29 cellular contexts compared by ENCODE assay signal in the genomic region with DNA sequence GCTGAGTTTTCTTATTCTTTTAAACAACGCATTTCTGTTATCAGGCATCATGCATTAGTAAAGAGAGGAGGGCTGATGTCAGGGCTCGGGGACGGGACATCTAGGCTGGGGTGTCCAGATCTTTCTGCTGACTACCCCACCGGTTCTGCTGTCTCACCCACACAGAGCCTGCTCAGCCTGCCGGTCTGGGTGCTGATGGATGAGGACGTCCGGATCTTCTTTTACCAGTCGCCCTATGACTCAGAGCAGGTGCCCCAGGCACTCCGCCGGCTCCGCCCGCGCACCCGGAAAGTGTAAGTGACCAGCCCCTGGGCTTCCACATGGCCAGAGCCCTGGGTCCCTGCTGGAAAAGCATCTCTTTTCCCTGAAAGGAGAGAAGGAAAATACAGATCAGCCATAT. TPM values are rescaled to one million over a fixed set of nuclear protein-coding genes. Genes with fewer than 3 reads are reported as not detected.
DNase-seq lines count a peak whose midpoint lies in the region; ATAC-seq, FAIRE-seq and TF ChIP-seq lines count a peak whose summit lies in the region.
"Had no signal": no experiment of that assay in that cellular context is flagged by ENCODE, and none has a peak within 500 bp of the region (broad histone marks: within the 10 kb centered on the region; RNA-seq: fewer than 3 reads in every experiment).

No MANE protein-coding gene starts in this region.

- no peaks in the 10 kb centered on the region for H4K20me1 ChIP-seq in H9 (ENCODE audit: control insufficient read depth, insufficient read depth, insufficient read length)

- no peak for TF ChIP-seq CTCF in A549 (IDR thresholded peaks at IDR 0.05)
- no peak for TF ChIP-seq CTCF in H9 (conservative IDR thresholded peaks at IDR 0.05)
- TF ChIP-seq CTCF in kidney (IDR thresholded peaks at IDR 0.05; ENCODE audit: borderline replicate concordance, extremely low read depth, insufficient read depth): no peak
- TF ChIP-seq CTCF in esophagus muscularis mucosa (IDR thresholded peaks at IDR 0.05): no peak

- no peak overlapping the region for H4K91ac ChIP-seq in H9 (ENCODE audit: insufficient read length, low read depth, low read length)

- H3K18ac ChIP-seq in H9 (ENCODE audit: insufficient read length, low read depth, low read length): no peak overlapping the region

- TF ChIP-seq RAD21 in A549 (conservative IDR thresholded peaks at IDR 0.05 in 1 of 2, IDR thresholded peaks at IDR 0.05 in 1 of 2): no peak

- TF ChIP-seq EP300 in A549 (IDR thresholded peaks at IDR 0.05) (no peak), esophagus muscularis mucosa (IDR thresholded peaks at IDR 0.05) (no peak)

- H2BK20ac ChIP-seq in H9 (ENCODE audit: low read depth, low read length, poor library complexity, severe bottlenecking): no peak overlapping the region

- H3K27ac Mint-ChIP-seq in H9 (peak overlapping the region in 1 of 3 experiments; percentile 43; a peak in 1 of 7 replicates), T-helper 17 cell (no peak overlapping the region)
- peak overlapping the region; percentile 92 for H3K27ac Mint-ChIP-seq in activated T-helper 17 cell treated with anti-CD3 and anti-CD28 coated beads, Interleukin-2, amount 50 U/mL, for 72 hours
- H3K27ac Mint-ChIP-seq: activated CD4-positive, alpha-beta T cell treated with anti-CD3 and anti-CD28 coated beads for 36 hours; activated naive CD8-positive, alpha-beta T cell treated with anti-CD3 and anti-CD28 coated beads for 36 hours; nephron progenitor cell had no signal

- no peak overlapping the region for H3K4me3 ChIP-seq in A549
- no peak overlapping the region for H3K4me3 ChIP-seq in kidney (ENCODE audit: low read length in 2 of 2)
- no peak overlapping the region for H3K4me3 ChIP-seq in esophagus muscularis mucosa
- H3K4me3 ChIP-seq: left ventricle myocardium inferior, sigmoid colon, vagina had no signal

- no peak overlapping the region for H2BK5ac ChIP-seq in H9 (ENCODE audit: insufficient read length, low read length)

- no peak overlapping the region for H4K5ac ChIP-seq in H9 (ENCODE audit: insufficient read length, low read depth, low read length)

- no peak overlapping the region for H3T11ph ChIP-seq in H9 (ENCODE audit: low read length)

- no peak overlapping the region for H4K8ac ChIP-seq in H9 (replicated peaks; ENCODE audit: insufficient read length, low read depth, low read length)

- no peaks in the 10 kb centered on the region for H3K79me1 ChIP-seq in H9 (ENCODE audit: insufficient read depth, low read depth, low read length, poor library complexity, severe bottlenecking)

- CTCF ChIA-PET in A549 (lab: Yijun Ruan, JAX): interaction anchor here (1.5 to 4.9 kb wide), 2 partner anchors 14 kb away, joined by 3 to 30 read pairs; no protein-coding TSS in a partner anchor

- no peaks in the 10 kb centered on the region for H3K36me3 ChIP-seq in kidney (ENCODE audit: control insufficient read depth in 1 of 2, insufficient read depth in 2 of 2, low read length in 2 of 2)
- no peaks in the 10 kb centered on the region for H3K36me3 ChIP-seq in esophagus muscularis mucosa
- H3K36me3 ChIP-seq: left ventricle myocardium inferior, sigmoid colon, vagina had no signal

- DNase-seq in A549 (ENCODE audit: low read depth in 1 of 2, low spot score in 1 of 2) (peak; percentile 19 to 20), H9 (no peak), kidney (peak; percentile 59), activated gamma-delta T cell (lab: John Stamatoyannopoulos, UW) (no peak), esophagus muscularis mucosa (ENCODE audit: extremely low spot score) (no peak), T-helper 17 cell (no peak)
- no peak for DNase-seq in activated effector memory CD4-positive, alpha-beta T cell treated with Interleukin-2 at 50 U/mL for 16 hours
- DNase-seq: activated CD4-positive, alpha-beta T cell treated with anti-CD3 and anti-CD28 coated beads for 36 hours; activated naive CD8-positive, alpha-beta T cell treated with anti-CD3 and anti-CD28 coated beads for 36 hours; C1 segment of cervical spinal cord; effector memory CD4-positive, alpha-beta T cell; H7; head of caudate nucleus; KG1; left ventricle myocardium inferior; NCI-H146; NCI-H2171; NCI-H524 treated with DMSO at 0.1 percent for 48 hours; nephron progenitor cell; sigmoid colon had no signal

- no peak overlapping the region for H2BK12ac ChIP-seq in H9 (ENCODE audit: insufficient read length, low read depth, low read length)

- WGBS in A549 (ENCODE audit: missing lambda C conversion rate): 46% methylated on average over 8 of the region's 14 CpGs
- no CpG with 5 or more reads among the region's 14 CpGs for WGBS in H9 (ENCODE audit: extremely low coverage, insufficient read length, low lambda C conversion rate)
- WGBS in esophagus muscularis mucosa: 92% methylated on average over 14 of the region's 14 CpGs

- intact Hi-C loops in kidney (cut with DNase I): no loop called here
- intact Hi-C loops in esophagus muscularis mucosa (cut with DNase I): no loop called here

- H3K4me3 Mint-ChIP-seq in H9: no peak overlapping the region
- H3K4me3 Mint-ChIP-seq in activated T-helper 17 cell treated with anti-CD3 and anti-CD28 coated beads, Interleukin-2, amount 50 U/mL, for 72 hours: peak overlapping the region; percentile 11
- no peak overlapping the region for H3K4me3 Mint-ChIP-seq in T-helper 17 cell
- H3K4me3 Mint-ChIP-seq: activated CD4-positive, alpha-beta T cell treated with anti-CD3 and anti-CD28 coated beads for 36 hours; activated naive CD8-positive, alpha-beta T cell treated with anti-CD3 and anti-CD28 coated beads for 36 hours; nephron progenitor cell had no signal

- no peak overlapping the region for H2BK120ac ChIP-seq in H9 (ENCODE audit: low read depth, low read length, poor library complexity, severe bottlenecking)

- H3K4me1 Mint-ChIP-seq in H9: peaks cover 5 to 8% of the 10 kb centered on the region in 2 experiments; a peak in 3 of 4 replicates
- peaks cover 42% of the 10 kb centered on the region for H3K4me1 Mint-ChIP-seq in activated T-helper 17 cell treated with anti-CD3 and anti-CD28 coated beads, Interleukin-2, amount 50 U/mL, for 72 hours
- peaks cover 25% of the 10 kb centered on the region for H3K4me1 Mint-ChIP-seq in T-helper 17 cell
- H3K4me1 Mint-ChIP-seq: nephron progenitor cell had no signal

- POLR2A ChIA-PET in A549 (lab: Yijun Ruan, JAX): no interaction called here

- H3K9me3 Mint-ChIP-seq in H9: peaks cover 8 to 12% of the 10 kb centered on the region in 2 experiments; a peak in 3 of 5 replicates
- H3K9me3 Mint-ChIP-seq in activated T-helper 17 cell treated with anti-CD3 and anti-CD28 coated beads, Interleukin-2, amount 50 U/mL, for 72 hours: no peaks in the 10 kb centered on the region
- H3K9me3 Mint-ChIP-seq: activated naive CD8-positive, alpha-beta T cell treated with anti-CD3 and anti-CD28 coated beads for 36 hours; nephron progenitor cell had no signal

- H3K23me2 ChIP-seq in H9 (ENCODE audit: insufficient read length, low read depth, low read length, poor library complexity, severe bottlenecking): no peaks in the 10 kb centered on the region

- H3K27me3 ChIP-seq in H9 (ENCODE audit: insufficient read depth, low read length): no peaks in the 10 kb centered on the region; the same call in 1 of the 2 replicates
- H3K27me3 ChIP-seq in esophagus muscularis mucosa: peaks cover 0 to 55% (median 2%) of the 10 kb centered on the region in 4 donors
- H3K27me3 ChIP-seq: vagina had no signal

- H2AK5ac ChIP-seq in H9 (ENCODE audit: insufficient read length, low read length): no peak overlapping the region

- no peak for TF ChIP-seq POLR2A in A549 (IDR thresholded peaks at IDR 0.05; ENCODE audit: low read length)
- TF ChIP-seq POLR2A in esophagus muscularis mucosa (IDR thresholded peaks at IDR 0.05; ENCODE audit: low read depth): no peak

- H3K36me3 Mint-ChIP-seq in H9 (ENCODE audit: insufficient read depth in 1 of 3, low read depth in 3 of 3): no peaks in the 10 kb centered on the region
- H3K36me3 Mint-ChIP-seq in activated T-helper 17 cell treated with anti-CD3 and anti-CD28 coated beads, Interleukin-2, amount 50 U/mL, for 72 hours (ENCODE audit: low read depth): peaks cover 46% of the 10 kb centered on the region
- peaks cover 17% of the 10 kb centered on the region for H3K36me3 Mint-ChIP-seq in T-helper 17 cell (ENCODE audit: low read depth)
- H3K36me3 Mint-ChIP-seq: activated naive CD8-positive, alpha-beta T cell treated with anti-CD3 and anti-CD28 coated beads for 36 hours had no signal

- peak overlapping the region; percentile 47; the same call in 1 of the 2 replicates for H3K14ac ChIP-seq in H9 (ENCODE audit: insufficient read depth, low read length)

- ATAC-seq in A549 (no peak), T-helper 17 cell (no peak)
- no peak for ATAC-seq in activated T-helper 17 cell treated with anti-CD3 and anti-CD28 coated beads, Interleukin-2, amount 50 U/mL, for 72 hours (replicated peaks)
- ATAC-seq: activated CD4-positive, alpha-beta T cell treated with anti-CD3 and anti-CD28 coated beads for 36 hours; Right ventricle myocardium inferior had no signal

- H3K4me2 ChIP-seq in A549 (peak overlapping the region; percentile 21; the same call in 1 of the 3 replicates), H9 (ENCODE audit: insufficient read depth, insufficient read length, low read length) (no peak overlapping the region)

- no peak overlapping the region for H3K56ac ChIP-seq in H9 (ENCODE audit: insufficient read length, low read depth, low read length)

- H3K4me1 ChIP-seq in A549: peaks cover 4% of the 10 kb centered on the region; the same call in 1 of the 3 replicates
- no peaks in the 10 kb centered on the region for H3K4me1 ChIP-seq in H9 (ENCODE audit: insufficient read depth, low read length)
- peaks cover 4 to 8% of the 10 kb centered on the region in 2 donors for H3K4me1 ChIP-seq in kidney (ENCODE audit: control insufficient read depth in 1 of 2, insufficient read depth in 1 of 2, low read depth in 1 of 2, low read length in 2 of 2)
- peaks cover 0 to 13% (median 8%) of the 10 kb centered on the region in 4 donors for H3K4me1 ChIP-seq in esophagus muscularis mucosa

- H2AFZ ChIP-seq in H9 (ENCODE audit: low read length): no peak overlapping the region

- H3K4ac ChIP-seq in H9 (ENCODE audit: low read depth, low read length): no peak overlapping the region

- H3K9me3 ChIP-seq in A549 (no peaks in the 10 kb centered on the region), H9 (ENCODE audit: control insufficient read depth, low read depth, low read length) (no peaks in the 10 kb centered on the region), kidney (ENCODE audit: control insufficient read depth in 1 of 2, low read length in 2 of 2) (no peaks in the 10 kb centered on the region), esophagus muscularis mucosa (no peaks in the 10 kb centered on the region), T-helper 17 cell (ENCODE audit: control insufficient read depth, low read length, poor library complexity, severe bottlenecking) (no peaks in the 10 kb centered on the region)
- H3K9me3 ChIP-seq: left ventricle myocardium inferior, sigmoid colon, vagina had no signal

- no peaks in the 10 kb centered on the region for H3K79me2 ChIP-seq in H9 (ENCODE audit: insufficient read depth, low read length)

- no peak overlapping the region for H2BK15ac ChIP-seq in H9 (ENCODE audit: low read depth, low read length)

- H3K23ac ChIP-seq in H9 (ENCODE audit: insufficient read length, low read depth, low read length): no peak overlapping the region

- H3K27ac ChIP-seq in A549: no peak overlapping the region
- no peak overlapping the region for H3K27ac ChIP-seq in H9 (ENCODE audit: insufficient read length, low read depth, low read length)
- no peak overlapping the region for H3K27ac ChIP-seq in kidney (ENCODE audit: low read depth in 2 of 2, low read length in 2 of 2)
- H3K27ac ChIP-seq in esophagus muscularis mucosa (replicated peaks in 1 of 4): no peak overlapping the region
- H3K27ac ChIP-seq: left ventricle myocardium inferior, sigmoid colon, vagina had no signal

- FAIRE-seq in A549 (lab: Jason Lieb, UNC) (no peak), kidney (lab: Jason Lieb, UNC) (no peak)
- FAIRE-seq: D721Med, G401.6, GM18507 had no signal

- H3K27me3 Mint-ChIP-seq in H9 (ENCODE audit: low read depth) (peaks cover 50% of the 10 kb centered on the region), T-helper 17 cell (no peaks in the 10 kb centered on the region)
- H3K27me3 Mint-ChIP-seq in activated T-helper 17 cell treated with anti-CD3 and anti-CD28 coated beads, Interleukin-2, amount 50 U/mL, for 72 hours: no peaks in the 10 kb centered on the region
- H3K27me3 Mint-ChIP-seq: activated CD4-positive, alpha-beta T cell treated with anti-CD3 and anti-CD28 coated beads for 36 hours had no signal

- H3K9ac ChIP-seq in H9 (ENCODE audit: extremely low read depth, insufficient read length, low read length) (no peak overlapping the region), kidney (ENCODE audit: low read length in 2 of 2) (no peak overlapping the region)

RNA-seq across cellular contexts. Expression of gene NCF4, which starts 9.4 kb away (rescaled TPM):
- not detected in 2 replicates for polyA plus RNA-seq in A549 (2011; rRNA removed)
- 0.03 TPM in 1 of 2 replicates, not detected in the other for polyA plus RNA-seq in A549 (2012; cell fraction: cytosol; rRNA removed)
- not detected in 2 replicates for polyA plus RNA-seq in A549 (2012; cell fraction: nucleus; rRNA removed)
- polyA plus RNA-seq in A549 (2017; fragmentation: RNase III; extraction: RNeasy Plus Mini Kit Qiagen cat#74134 plus additional on column Dnase treatment): not detected in 3 replicates
- not detected in 2 replicates for polyA minus RNA-seq in A549 (2011; rRNA and poly(A)+ RNA removed)
- total RNA-seq in H9 (2021): not detected in 2 replicates
- 10 to 100 TPM; 40.6 to 60.1 TPM for total RNA-seq in activated T-helper 17 cell treated with anti-CD3 and anti-CD28 coated beads, Interleukin-2, amount 50 U/mL, for 72 hours
- 19.4 TPM for total RNA-seq in kidney
- polyA plus RNA-seq in kidney (ENCODE audit: insufficient read depth, low read depth, low replicate concordance): 4.7 TPM
- 10 to 100 TPM in 3 of 4 donors, 1 to 10 TPM in 1; 8.4 to 26.0 (median 14.2) TPM for total RNA-seq in esophagus muscularis mucosa
- 10 to 100 TPM; 31.7 to 37.1 TPM for total RNA-seq in T-helper 17 cell
- total RNA-seq: chondrocyte, fibroblast of lung, H7 had no signal
- polyA plus RNA-seq: fibroblast of lung had no signal

RNA-seq across cellular contexts. Expression of gene CSF2RB, which starts 43.2 kb away (rescaled TPM):
- not detected in 2 replicates for polyA plus RNA-seq in A549 (2011; rRNA removed)
- polyA plus RNA-seq in A549 (2012; cell fraction: cytosol; rRNA removed): not detected in 2 replicates
- polyA plus RNA-seq in A549 (2012; cell fraction: nucleus; rRNA removed): not detected in 2 replicates
- polyA plus RNA-seq in A549 (2017; fragmentation: RNase III; extraction: RNeasy Plus Mini Kit Qiagen cat#74134 plus additional on column Dnase treatment): not detected in 3 replicates
- not detected in 2 replicates for polyA minus RNA-seq in A549 (2011; rRNA and poly(A)+ RNA removed)
- not detected in 2 replicates for total RNA-seq in H9 (2021)
- total RNA-seq in activated T-helper 17 cell treated with anti-CD3 and anti-CD28 coated beads, Interleukin-2, amount 50 U/mL, for 72 hours: 1 to 10 TPM; 4.2 to 4.8 TPM
- total RNA-seq in kidney: 11.4 TPM
- polyA plus RNA-seq in kidney (ENCODE audit: insufficient read depth, low read depth, low replicate concordance): 1.0 TPM
- 10 to 100 TPM in 1 of 4 donors, 1 to 10 TPM in 3; 4.6 to 19.4 (median 6.2) TPM for total RNA-seq in esophagus muscularis mucosa
- 1 to 10 TPM; 5.1 to 8.0 TPM for total RNA-seq in T-helper 17 cell
- total RNA-seq: fibroblast of lung, H7 had no signal
- polyA plus RNA-seq: fibroblast of lung had no signal

RNA-seq across cellular contexts. Expression of gene PVALB, which starts 53.4 kb away (rescaled TPM):
- polyA plus RNA-seq in A549 (2011; rRNA removed) (not detected in 2 replicates), A549 (2017; fragmentation: RNase III; extraction: RNeasy Plus Mini Kit Qiagen cat#74134 plus additional on column Dnase treatment) (not detected in 3 replicates), kidney (ENCODE audit: insufficient read depth, low read depth, low replicate concordance) (400 TPM)
- not detected in 2 replicates for polyA plus RNA-seq in A549 (2012; cell fraction: cytosol; rRNA removed)
- polyA plus RNA-seq in A549 (2012; cell fraction: nucleus; rRNA removed): not detected in 2 replicates
- not detected in 2 replicates for polyA minus RNA-seq in A549 (2011; rRNA and poly(A)+ RNA removed)
- total RNA-seq in H9 (2021) (2.7 and 3.0 TPM in 2 replicates), kidney (2.1 TPM), esophagus muscularis mucosa (not detected), T-helper 17 cell (1 to 10 TPM in 1 of 2 donors, not detected in 1; 7.4 TPM)
- total RNA-seq in activated T-helper 17 cell treated with anti-CD3 and anti-CD28 coated beads, Interleukin-2, amount 50 U/mL, for 72 hours: not detected
- total RNA-seq: activated CD4-positive, alpha-beta T cell treated with anti-CD3 and anti-CD28 coated beads for 36 hours; activated naive CD8-positive, alpha-beta T cell treated with anti-CD3 and anti-CD28 coated beads for 36 hours; chondrocyte; fibroblast of lung; left ventricle myocardium inferior; Right ventricle myocardium inferior; sigmoid colon; subcutaneous adipose tissue; vagina had no signal
- polyA plus RNA-seq: fibroblast of lung, sigmoid colon had no signal

Comparison
In these comparisons a context has a peak if more than half of its experiments do, and no peak if none do; other contexts are left out.
1. DNase-seq: peak in A549 (2 of 2) and kidney (single experiment); none in H9 (single experiment), activated gamma-delta T cell (single experiment), activated effector memory CD4-positive, alpha-beta T cell treated with Interleukin-2 at 50 U/mL for 16 hours (single experiment), esophagus muscularis mucosa (single experiment) and T-helper 17 cell (0 of 3).